Comparison of ENCODE assay signal across 8 cellular contexts in genomic region chr1:145431363-145432256, GRCh38. TPM values are rescaled to one million over a fixed set of nuclear protein-coding genes. Genes with fewer than 3 reads are reported as not detected.
DNase-seq lines count a peak whose midpoint lies in the region; ATAC-seq, FAIRE-seq and TF ChIP-seq lines count a peak whose summit lies in the region.
"Not testable (repeated sequence)": the region's sequence is repeated elsewhere in the genome, so short reads cannot be mapped to it uniquely, and the experiment has no call there.

No MANE protein-coding gene starts in this region.

- H3K4me3 ChIP-seq in A673 (ENCODE audit: low read depth, low read length, poor library complexity, severe bottlenecking) (peak overlapping the region; percentile 23), gastroesophageal sphincter (peak overlapping the region in 1 of 2 donors; percentile 26), smooth muscle cell (peak overlapping the region; percentile 34)
- H3K4me3 ChIP-seq in IMR-90 (ENCODE audit: insufficient read depth, low read depth, low read length); body of pancreas; keratinocyte (ENCODE audit: control insufficient read depth in 2 of 3, extremely low read depth in 1 of 3, insufficient read depth in 2 of 3, low read depth in 1 of 3, low read length in 3 of 3): not testable (repeated sequence)

- not testable (repeated sequence) for H4K91ac ChIP-seq in IMR-90 (ENCODE audit: insufficient read depth, low read depth, low read length)

- DNase-seq in A673 (ENCODE audit: low spot score); IMR-90; activated CD8-positive, alpha-beta T cell treated with anti-CD3 and anti-CD28 coated beads for 36 hours; keratinocyte (ENCODE audit: low read depth, low spot score); natural killer cell treated with Interleukin-12 subunit alpha and Interleukin-12 subunit beta and Interleukin-15 and Interleukin-18, amount 100 ng/mL, for 72 hours (ENCODE audit: low spot score); smooth muscle cell (lab: John Stamatoyannopoulos, UW; ENCODE audit: unreplicated experiment): not testable (repeated sequence)
- peak in 1 of 4 donors; percentile 17 for DNase-seq in body of pancreas

- not testable (repeated sequence) for H3K4me1 Mint-ChIP-seq in activated CD8-positive, alpha-beta T cell treated with anti-CD3 and anti-CD28 coated beads for 36 hours (ENCODE audit: low read depth); natural killer cell treated with Interleukin-12 subunit alpha and Interleukin-12 subunit beta and Interleukin-15 and Interleukin-18, amount 100 ng/mL, for 72 hours (ENCODE audit: low read depth in 2 of 2)

- not testable (repeated sequence) for TF ChIP-seq CTCF in A673 (conservative IDR thresholded peaks at IDR 0.05; ENCODE audit: low read depth, low read length); IMR-90 (conservative IDR thresholded peaks at IDR 0.05; ENCODE audit: low read depth, low read length); activated CD8-positive, alpha-beta T cell treated with anti-CD3 and anti-CD28 coated beads for 36 hours (IDR thresholded peaks at IDR 0.05); body of pancreas (IDR thresholded peaks at IDR 0.05); gastroesophageal sphincter (IDR thresholded peaks at IDR 0.05); keratinocyte (optimal IDR thresholded peaks at IDR 0.05 in 1 of 3, IDR thresholded peaks at IDR 0.05 in 1 of 3, conservative IDR thresholded peaks at IDR 0.05 in 1 of 3; ENCODE audit: extremely low read depth in 1 of 3, insufficient read depth in 2 of 3, low read length in 3 of 3); smooth muscle cell (IDR thresholded peaks at IDR 0.05; ENCODE audit: borderline replicate concordance, insufficient read depth, poor library complexity, severe bottlenecking)

- not testable (repeated sequence) for H2AK9ac ChIP-seq in IMR-90 (replicated peaks; ENCODE audit: low read depth, low read length, poor library complexity)

- H3K4ac ChIP-seq in IMR-90 (ENCODE audit: low read depth, low read length) = not testable (repeated sequence)

- H3K23ac ChIP-seq in IMR-90 (ENCODE audit: low read depth, low read length) = not testable (repeated sequence)

- H2BK120ac ChIP-seq in IMR-90 (ENCODE audit: low read depth, low read length) = not testable (repeated sequence)

- H3K36me3 Mint-ChIP-seq in activated CD8-positive, alpha-beta T cell treated with anti-CD3 and anti-CD28 coated beads for 36 hours (ENCODE audit: low read depth) = not testable (repeated sequence)
- peaks cover 24% of the 10 kb centered on the region for H3K36me3 Mint-ChIP-seq in natural killer cell treated with Interleukin-12 subunit alpha and Interleukin-12 subunit beta and Interleukin-15 and Interleukin-18, amount 100 ng/mL, for 72 hours

- H3K18ac ChIP-seq in IMR-90 (ENCODE audit: low read depth, low read length) = not testable (repeated sequence)

- H2BK20ac ChIP-seq in IMR-90 (ENCODE audit: low read depth, low read length) = not testable (repeated sequence)

- CTCF ChIA-PET in A673 (lab: Charles Lee); IMR-90 (lab: Yijun Ruan, JAX); activated CD8-positive, alpha-beta T cell treated with anti-CD3 and anti-CD28 coated beads for 36 hours (lab: Charles Lee): not testable (repeated sequence)

- in situ Hi-C loops in IMR-90 (cut with MboI; ENCODE audit: low sequenced_read_pairs) = not testable (repeated sequence)

- H3K27ac Mint-ChIP-seq in activated CD8-positive, alpha-beta T cell treated with anti-CD3 and anti-CD28 coated beads for 36 hours; natural killer cell treated with Interleukin-12 subunit alpha and Interleukin-12 subunit beta and Interleukin-15 and Interleukin-18, amount 100 ng/mL, for 72 hours: not testable (repeated sequence)

- peak overlapping the region; percentile 45 for H3K4me3 Mint-ChIP-seq in activated CD8-positive, alpha-beta T cell treated with anti-CD3 and anti-CD28 coated beads for 36 hours
- not testable (repeated sequence) for H3K4me3 Mint-ChIP-seq in natural killer cell treated with Interleukin-12 subunit alpha and Interleukin-12 subunit beta and Interleukin-15 and Interleukin-18, amount 100 ng/mL, for 72 hours

- H4K20me1 ChIP-seq in IMR-90 (ENCODE audit: insufficient read depth, low read length); keratinocyte (ENCODE audit: control insufficient read depth, extremely low read depth, insufficient read depth, low read length); smooth muscle cell (ENCODE audit: low read depth): not testable (repeated sequence)

- dilution Hi-C loops in IMR-90 (cut with HindIII; ENCODE audit: low sequenced_read_pairs, unreplicated experiment); keratinocyte (cut with MboI; ENCODE audit: extremely low pct_ligation_motif_present, low sequenced_read_pairs): not testable (repeated sequence)

- not testable (repeated sequence) for FAIRE-seq in keratinocyte (lab: Jason Lieb, UNC)

- not testable (repeated sequence) for H2AK5ac ChIP-seq in IMR-90 (ENCODE audit: low read depth, low read length)

- 5% methylated on average over 4 of the region's 61 CpGs; no CpG with 5 or more reads in 1 of the 2 experiments for WGBS in IMR-90 (ENCODE audit: extremely low coverage in 2 of 2, insufficient read length in 1 of 2), 2 experiments
- 1% methylated on average over 27 to 43 of the region's 61 CpGs for WGBS in body of pancreas, 2 donors
- WGBS in gastroesophageal sphincter (ENCODE audit: low coverage in 1 of 2), 2 donors = 0% methylated on average over 7 of the region's 61 CpGs; no CpG with 5 or more reads in 1 of the 2 donors
- WGBS in smooth muscle cell (ENCODE audit: low lambda C conversion rate) = 2% methylated on average over 42 of the region's 61 CpGs

- BruUV-seq in A673 (replicated peaks; lab: Mats Ljungman, UMichigan); IMR-90 (replicated peaks; lab: Mats Ljungman, UMichigan): not testable (repeated sequence)

- H3K9me3 ChIP-seq in A673 (ENCODE audit: low read depth, low read length, poor library complexity, severe bottlenecking); IMR-90 (ENCODE audit: control insufficient read depth, insufficient read depth, low read length); body of pancreas; keratinocyte (ENCODE audit: control insufficient read depth, low read depth, low read length); smooth muscle cell (replicated peaks; ENCODE audit: low read depth): not testable (repeated sequence)
- H3K9me3 ChIP-seq in gastroesophageal sphincter = peaks cover 0 to 16% (median 0%) of the 10 kb centered on the region in 3 donors

- H4K8ac ChIP-seq in IMR-90 (ENCODE audit: low read depth in 2 of 2, low read length in 2 of 2) = not testable (repeated sequence)

- H3K9ac ChIP-seq in IMR-90 (ENCODE audit: low read depth, low read length); keratinocyte (ENCODE audit: control insufficient read depth, extremely low read depth, insufficient read depth, low read length); smooth muscle cell (ENCODE audit: low read depth): not testable (repeated sequence)

- POLR2A ChIA-PET in A673 (lab: Charles Lee; ENCODE audit: low non-redundant PET); IMR-90 (lab: Charles Lee; ENCODE audit: unreplicated experiment); activated CD8-positive, alpha-beta T cell treated with anti-CD3 and anti-CD28 coated beads for 36 hours (lab: Charles Lee): not testable (repeated sequence)

- intact Hi-C loops in A673 (cut with micrococcal nuclease; ENCODE audit: unreplicated experiment); IMR-90 (cut with micrococcal nuclease); activated CD8-positive, alpha-beta T cell treated with anti-CD3 and anti-CD28 coated beads for 36 hours (cut with micrococcal nuclease); body of pancreas (cut with DNase I): not testable (repeated sequence)

- H3K14ac ChIP-seq in IMR-90 (replicated peaks; ENCODE audit: low read depth, low read length) = not testable (repeated sequence)

- H3K4me2 ChIP-seq in IMR-90 (ENCODE audit: low read depth, low read length) = peak overlapping the region; percentile 70; the same call in 1 of the 2 replicates
- peak overlapping the region; percentile 8 for H3K4me2 ChIP-seq in keratinocyte (ENCODE audit: control insufficient read depth, extremely low read depth, insufficient read depth, low read depth, low read length)
- peak overlapping the region; percentile 74 for H3K4me2 ChIP-seq in smooth muscle cell

- not testable (repeated sequence) for TF ChIP-seq POLR2A in IMR-90 (IDR thresholded peaks at IDR 0.05; ENCODE audit: low read depth, low read length); body of pancreas (IDR thresholded peaks at IDR 0.05); gastroesophageal sphincter (IDR thresholded peaks at IDR 0.05)

- not testable (repeated sequence) for H2BK15ac ChIP-seq in IMR-90 (ENCODE audit: low read depth, low read length)

- H3K9me1 ChIP-seq in IMR-90 (ENCODE audit: insufficient read depth, low read length); keratinocyte (ENCODE audit: control insufficient read depth, extremely low read depth, insufficient read depth, low read length): not testable (repeated sequence)

- H3K27ac ChIP-seq in A673 (ENCODE audit: low read depth, low read length, poor library complexity, severe bottlenecking); IMR-90 (ENCODE audit: insufficient read depth, low read length); body of pancreas; gastroesophageal sphincter; keratinocyte (ENCODE audit: control insufficient read depth, insufficient read depth, low read length); smooth muscle cell (ENCODE audit: low read depth): not testable (repeated sequence)

- H4K5ac ChIP-seq in IMR-90 (ENCODE audit: low read depth, low read length) = not testable (repeated sequence)

- H3K27me3 ChIP-seq in A673 (replicated peaks; ENCODE audit: insufficient read depth, low read depth, low read length, poor library complexity) (peaks cover 22% of the 10 kb centered on the region), IMR-90 (ENCODE audit: control insufficient read depth, insufficient read depth, low read length) (peaks cover 29% of the 10 kb centered on the region), gastroesophageal sphincter (peaks cover 57% of the 10 kb centered on the region), keratinocyte (ENCODE audit: control insufficient read depth, extremely low read depth, insufficient read depth, low read length) (peaks cover 31% of the 10 kb centered on the region), smooth muscle cell (ENCODE audit: low read depth) (peaks cover 56% of the 10 kb centered on the region)
- not testable (repeated sequence) for H3K27me3 ChIP-seq in body of pancreas

- H3K27me3 Mint-ChIP-seq in activated CD8-positive, alpha-beta T cell treated with anti-CD3 and anti-CD28 coated beads for 36 hours = peaks cover 41% of the 10 kb centered on the region
- peaks cover 38 to 57% of the 10 kb centered on the region in 2 donors for H3K27me3 Mint-ChIP-seq in natural killer cell treated with Interleukin-12 subunit alpha and Interleukin-12 subunit beta and Interleukin-15 and Interleukin-18, amount 100 ng/mL, for 72 hours

- not testable (repeated sequence) for H3K4me1 ChIP-seq in A673 (ENCODE audit: insufficient read depth, low read length, poor library complexity, severe bottlenecking); IMR-90 (ENCODE audit: control insufficient read depth, insufficient read depth, low read length); body of pancreas; gastroesophageal sphincter; keratinocyte (ENCODE audit: control insufficient read depth, extremely low read depth, insufficient read depth, low read length); smooth muscle cell (ENCODE audit: low read depth)

- H3F3A ChIP-seq in smooth muscle cell (ENCODE audit: low read depth) = not testable (repeated sequence)

- not testable (repeated sequence) for H2AFZ ChIP-seq in IMR-90 (replicated peaks; ENCODE audit: low read length, poor library complexity); keratinocyte (ENCODE audit: control insufficient read depth, low read length); smooth muscle cell (ENCODE audit: low read depth)

- not testable (repeated sequence) for H3K36me3 ChIP-seq in A673 (ENCODE audit: insufficient read depth, low read length, poor library complexity, severe bottlenecking); IMR-90 (ENCODE audit: control insufficient read depth, insufficient read depth, low read length); body of pancreas (replicated peaks in 1 of 2; ENCODE audit: insufficient read depth in 1 of 2, low read depth in 2 of 2); gastroesophageal sphincter; keratinocyte (ENCODE audit: control insufficient read depth in 2 of 2, extremely low read depth in 1 of 2, insufficient read depth in 2 of 2, low read length in 2 of 2); smooth muscle cell (ENCODE audit: low read depth)

- H3K56ac ChIP-seq in IMR-90 (ENCODE audit: extremely low read depth, insufficient read depth, low read length) = not testable (repeated sequence)

- not testable (repeated sequence) for H2BK5ac ChIP-seq in IMR-90 (ENCODE audit: low read depth, low read length, poor library complexity, severe bottlenecking)

- ATAC-seq in IMR-90 (ENCODE audit: low read depth) = peak; percentile 60
- ATAC-seq in activated CD8-positive, alpha-beta T cell treated with anti-CD3 and anti-CD28 coated beads for 36 hours = peak; percentile 49
- peak; percentile 12 for ATAC-seq in body of pancreas
- peak; percentile 16 for ATAC-seq in gastroesophageal sphincter
- ATAC-seq in natural killer cell treated with Interleukin-12 subunit alpha and Interleukin-12 subunit beta and Interleukin-15 and Interleukin-18, amount 100 ng/mL, for 72 hours = peak; percentile 17 to 57

- H3K9me3 Mint-ChIP-seq in activated CD8-positive, alpha-beta T cell treated with anti-CD3 and anti-CD28 coated beads for 36 hours = peaks cover 15% of the 10 kb centered on the region
- H3K9me3 Mint-ChIP-seq in natural killer cell treated with Interleukin-12 subunit alpha and Interleukin-12 subunit beta and Interleukin-15 and Interleukin-18, amount 100 ng/mL, for 72 hours = not testable (repeated sequence)

- not testable (repeated sequence) for H3K79me2 ChIP-seq in keratinocyte (ENCODE audit: control insufficient read depth, insufficient read depth, low read length); smooth muscle cell (ENCODE audit: low read depth)

- not testable (repeated sequence) for TF ChIP-seq RAD21 in IMR-90 (IDR thresholded peaks at IDR 0.05; ENCODE audit: low read length)

- H3K79me1 ChIP-seq in IMR-90 (ENCODE audit: low read depth in 1 of 2, low read length in 2 of 2) = not testable (repeated sequence)

- not testable (repeated sequence) for TF ChIP-seq EP300 in gastroesophageal sphincter (IDR thresholded peaks at IDR 0.05)

RNA-seq across cellular contexts. Expression of gene NBPF20, which starts 6.2 kb away (rescaled TPM):
- total RNA-seq in A673 (2021) (3.9 TPM in 2 replicates), IMR-90 (2012; rRNA removed) (2.9 and 3.1 TPM in 2 replicates), body of pancreas (1 to 10 TPM; 3.6 TPM), gastroesophageal sphincter (1 to 10 TPM; 1.7 to 9.5 (median 3.3) TPM), smooth muscle cell (2.6 and 3.3 TPM in 2 replicates)
- polyA plus RNA-seq in IMR-90 (2012; rRNA removed) (2.2 and 2.6 TPM in 2 replicates), keratinocyte (3.5 to 4.2 TPM (median 3.8 TPM) in 3 replicates), smooth muscle cell (0.91 and 1.7 TPM in 2 replicates)
- polyA plus RNA-seq in IMR-90 (2012; cell fraction: cytosol; rRNA removed) = 0.74 and 0.84 TPM in 2 replicates
- polyA plus RNA-seq in IMR-90 (2012; cell fraction: nucleus; rRNA removed; ENCODE audit: low replicate concordance) = 1.6 and 7.5 TPM in 2 replicates
- total RNA-seq in activated CD8-positive, alpha-beta T cell treated with anti-CD3 and anti-CD28 coated beads for 36 hours = 1 to 10 TPM in 1 of 2 experiments, under 1 TPM in 1; 0.69 to 1.2 TPM
- polyA plus RNA-seq in keratinocyte (2011; ENCODE audit: low read depth) = 0.87 TPM
- polyA plus RNA-seq in keratinocyte (2011; cell fraction: cytosol; rRNA removed) = 2.0 and 3.7 TPM in 2 replicates
- 16.4 and 17.1 TPM in 2 replicates for polyA plus RNA-seq in keratinocyte (2011; cell fraction: nucleus; rRNA removed)
- 1.7 and 2.3 TPM in 2 replicates for polyA plus RNA-seq in keratinocyte (2012; ENCODE audit: low replicate concordance)
- polyA minus RNA-seq in keratinocyte = 4.9 to 10.1 TPM (median 5.9 TPM) in 3 replicates
- polyA minus RNA-seq in keratinocyte (2011; cell fraction: cytosol; rRNA and poly(A)+ RNA removed) = 1.5 TPM
- polyA minus RNA-seq in keratinocyte (2011; cell fraction: nucleus; rRNA and poly(A)+ RNA removed) = 8.0 and 15.7 TPM in 2 replicates
- total RNA-seq in natural killer cell treated with Interleukin-12 subunit alpha and Interleukin-12 subunit beta and Interleukin-15 and Interleukin-18, amount 100 ng/mL, for 72 hours = 1 to 10 TPM; 1.0 to 2.4 TPM

Comparison
In these comparisons a context has a peak if more than half of its experiments do, and no peak if none do; other contexts are left out.
1. H3K4me2 ChIP-seq: peak in every context shown above with its lines; median percentile 74 in smooth muscle cell; 70 in IMR-90; 8 in keratinocyte.